In genomic region chr5:132941331-132941730, GRCh38 we compare ENCODE assay signal across 22 cellular contexts.
"Had no signal": no experiment of that assay in that cellular context is flagged by ENCODE, and none has a peak within 500 bp of the region (broad histone marks: within the 10 kb centered on the region; RNA-seq: fewer than 3 reads in every experiment).

No MANE protein-coding gene starts in this region.

- ATAC-seq: esophagus mucosa; lower lobe of right lung; naive thymus-derived CD8-positive, alpha-beta T cell; stimulated activated naive CD8-positive, alpha-beta T cell treated with anti-CD3 and anti-CD28 coated beads, Interleukin-15, amount 100 ng/mL, for 72 hours had no signal

- H3K27me3 ChIP-seq: brain microvascular endothelial cell, neutrophil, right lobe of liver, tibial nerve had no signal

- H3K27me3 Mint-ChIP-seq: activated B cell treated with CpG ODN at 0.5 μM for 24 hours; activated T-cell treated with anti-CD3 and anti-CD28 coated beads, Interleukin-2, amount 50 U/mL, for 24 hours; naive thymus-derived CD8-positive, alpha-beta T cell; stimulated activated naive CD8-positive, alpha-beta T cell treated with anti-CD3 and anti-CD28 coated beads, Interleukin-15, amount 100 ng/mL, for 72 hours had no signal

- H3K27ac Mint-ChIP-seq: activated B cell treated with CpG ODN at 0.5 μM for 24 hours; activated T-cell treated with anti-CD3 and anti-CD28 coated beads, Interleukin-2, amount 50 U/mL, for 24 hours; activated T-helper 2 cell treated with anti-CD3 and anti-CD28 coated beads, Interferon-gamma antibody, Interleukin-2, Interleukin-4, amounts not matched to agents 10 μg/mL and 5 μg/mL and 100 μg/mL, durations not matched to agents 14 hours and 24 hours and 36 hours; mesothelial cell of epicardium; naive thymus-derived CD8-positive, alpha-beta T cell; stimulated activated naive CD8-positive, alpha-beta T cell treated with anti-CD3 and anti-CD28 coated beads, Interleukin-15, amount 100 ng/mL, for 72 hours had no signal

- DNase-seq: activated B cell treated with CpG ODN at 0.5 μM for 24 hours; activated CD4-positive, alpha-beta T cell treated with anti-CD3 and anti-CD28 coated beads for 4 hours; activated naive CD4-positive, alpha-beta T cell; activated T-cell treated with anti-CD3 and anti-CD28 coated beads, Interleukin-2, amount 50 U/mL, for 24 hours; aorta; brain microvascular endothelial cell; dermis blood vessel endothelial cell; effector memory CD4-positive, alpha-beta T cell; foreskin melanocyte; lower lobe of right lung; naive thymus-derived CD8-positive, alpha-beta T cell; right lobe of liver; stimulated activated CD4-positive, alpha-beta T cell treated with anti-CD3 and anti-CD28 coated beads, Interleukin-1b, Interleukin-23, amount 100 ng/mL, for 48 hours; stimulated activated naive CD8-positive, alpha-beta T cell treated with anti-CD3 and anti-CD28 coated beads, Interleukin-15, amount 100 ng/mL, for 72 hours; T-helper 1 cell had no signal

- H3K4me3 ChIP-seq: lower lobe of right lung, right lobe of liver, skin epidermis, tibial nerve had no signal

- H3K9me3 ChIP-seq: lower lobe of right lung, neutrophil, right lobe of liver, tibial nerve had no signal

- H3K27ac ChIP-seq: brain microvascular endothelial cell, lower lobe of right lung, neutrophil, parathyroid adenoma, right lobe of liver, skin epidermis, tibial nerve had no signal

- H3K9me3 Mint-ChIP-seq: activated B cell treated with CpG ODN at 0.5 μM for 24 hours; activated T-cell treated with anti-CD3 and anti-CD28 coated beads, Interleukin-2, amount 50 U/mL, for 24 hours; activated T-helper 2 cell treated with anti-CD3 and anti-CD28 coated beads, Interferon-gamma antibody, Interleukin-2, Interleukin-4, amounts not matched to agents 10 μg/mL and 5 μg/mL and 100 μg/mL, durations not matched to agents 14 hours and 24 hours and 36 hours; mesothelial cell of epicardium; naive thymus-derived CD8-positive, alpha-beta T cell; stimulated activated naive CD8-positive, alpha-beta T cell treated with anti-CD3 and anti-CD28 coated beads, Interleukin-15, amount 100 ng/mL, for 72 hours had no signal

- H3K4me1 Mint-ChIP-seq: mesothelial cell of epicardium had no signal

- H2AFZ ChIP-seq: parathyroid adenoma had no signal

- H3K4me3 Mint-ChIP-seq: activated B cell treated with CpG ODN at 0.5 μM for 24 hours; activated T-cell treated with anti-CD3 and anti-CD28 coated beads, Interleukin-2, amount 50 U/mL, for 24 hours; mesothelial cell of epicardium; naive thymus-derived CD8-positive, alpha-beta T cell; stimulated activated naive CD8-positive, alpha-beta T cell treated with anti-CD3 and anti-CD28 coated beads, Interleukin-15, amount 100 ng/mL, for 72 hours had no signal
